18 cellular contexts compared by ENCODE assay signal in the genomic region with DNA sequence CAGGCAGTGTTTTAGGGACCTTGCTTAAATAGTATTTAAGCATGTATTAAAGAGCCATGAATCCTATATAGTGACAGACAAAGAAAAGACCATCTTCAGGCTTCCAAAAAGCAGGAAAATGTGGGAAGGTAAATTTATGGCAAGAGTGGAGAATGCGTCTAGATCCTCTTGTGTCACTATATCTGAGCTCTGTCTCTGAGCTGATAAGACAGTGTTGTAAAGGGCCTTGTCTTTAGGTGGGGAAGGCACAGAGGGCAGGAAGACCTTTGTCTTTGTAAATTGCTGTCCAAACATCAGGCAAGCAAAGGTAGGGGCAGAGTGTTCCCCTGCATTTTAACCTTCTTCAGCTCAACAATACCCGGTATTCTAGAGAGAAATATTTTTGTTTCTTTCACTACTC. TPM values are rescaled to one million over a fixed set of nuclear protein-coding genes. Genes with fewer than 3 reads are reported as not detected.
DNase-seq lines count a peak whose midpoint lies in the region; ATAC-seq and TF ChIP-seq lines count a peak whose summit lies in the region.
"Had no signal": no experiment of that assay in that cellular context is flagged by ENCODE, and none has a peak within 500 bp of the region (broad histone marks: within the 10 kb centered on the region; RNA-seq: fewer than 3 reads in every experiment).

No MANE protein-coding gene starts in this region.

- H4K5ac ChIP-seq in H9 (ENCODE audit: insufficient read length, low read depth, low read length), result no peak overlapping the region

- H3K18ac ChIP-seq in H9 (ENCODE audit: insufficient read length, low read depth, low read length), result no peak overlapping the region

- no peak overlapping the region for H3K56ac ChIP-seq in H9 (ENCODE audit: insufficient read length, low read depth, low read length)

- no peaks in the 10 kb centered on the region for H3K27me3 Mint-ChIP-seq in H9 (ENCODE audit: low read depth)
- H3K27me3 Mint-ChIP-seq: CD8-positive, alpha-beta memory T cell had no signal

- no peaks in the 10 kb centered on the region for H3K79me1 ChIP-seq in H9 (ENCODE audit: insufficient read depth, low read depth, low read length, poor library complexity, severe bottlenecking)

- no peak overlapping the region for H3K14ac ChIP-seq in H9 (ENCODE audit: insufficient read depth, low read length)

- H2BK5ac ChIP-seq in H9 (ENCODE audit: insufficient read length, low read length), result no peak overlapping the region

- peak overlapping the region; percentile 22 for H2AFZ ChIP-seq in H9 (ENCODE audit: low read length)

- H3K4me2 ChIP-seq in H9 (ENCODE audit: insufficient read depth, insufficient read length, low read length), result no peak overlapping the region
- H3K4me2 ChIP-seq: BLaER1 had no signal

- no peaks in the 10 kb centered on the region for H3K9me3 ChIP-seq in H9 (ENCODE audit: control insufficient read depth, low read depth, low read length)
- no peaks in the 10 kb centered on the region for H3K9me3 ChIP-seq in mucosa of descending colon
- H3K9me3 ChIP-seq: BLaER1 had no signal

- H3K36me3 Mint-ChIP-seq in H9 (ENCODE audit: insufficient read depth in 1 of 3, low read depth in 3 of 3), result no peaks in the 10 kb centered on the region; a peak in 2 of 7 replicates
- H3K36me3 Mint-ChIP-seq: CD8-positive, alpha-beta memory T cell had no signal

- no peak overlapping the region for H3K4me3 ChIP-seq in mucosa of descending colon
- H3K4me3 ChIP-seq: BLaER1, SJSA1 had no signal

- H3K4me1 ChIP-seq in H9 (ENCODE audit: insufficient read depth, low read length), result peaks cover 10% of the 10 kb centered on the region; the same call in 1 of the 2 replicates
- peaks cover 20% of the 10 kb centered on the region for H3K4me1 ChIP-seq in mucosa of descending colon (ENCODE audit: low read depth)
- H3K4me1 ChIP-seq: BLaER1, SJSA1 had no signal

- H3K27me3 ChIP-seq in H9 (ENCODE audit: insufficient read depth, low read length), result no peaks in the 10 kb centered on the region
- H3K27me3 ChIP-seq: BLaER1, SJSA1 had no signal

- H2BK20ac ChIP-seq in H9 (ENCODE audit: low read depth, low read length, poor library complexity, severe bottlenecking), result no peak overlapping the region

- H3K9ac ChIP-seq in H9 (ENCODE audit: extremely low read depth, insufficient read length, low read length), result no peak overlapping the region
- H3K9ac ChIP-seq: BLaER1 had no signal

- no peak overlapping the region for H3K27ac ChIP-seq in H9 (ENCODE audit: insufficient read length, low read depth, low read length)
- H3K27ac ChIP-seq in VCaP, result peak overlapping the region; percentile 16
- H3K27ac ChIP-seq: BLaER1, SJSA1 had no signal

- no peaks in the 10 kb centered on the region for H3K79me2 ChIP-seq in H9 (ENCODE audit: insufficient read depth, low read length)

- no peaks in the 10 kb centered on the region for H3K36me3 ChIP-seq in mucosa of descending colon (ENCODE audit: low read depth)
- H3K36me3 ChIP-seq: BLaER1, SJSA1 had no signal

- no peak overlapping the region for H2BK15ac ChIP-seq in H9 (ENCODE audit: low read depth, low read length)

- no peak overlapping the region for H3T11ph ChIP-seq in H9 (ENCODE audit: low read length)

- no peak overlapping the region for H3K4ac ChIP-seq in H9 (ENCODE audit: low read depth, low read length)

- H3K23me2 ChIP-seq in H9 (ENCODE audit: insufficient read length, low read depth, low read length, poor library complexity, severe bottlenecking), result no peaks in the 10 kb centered on the region

- H3K23ac ChIP-seq in H9 (ENCODE audit: insufficient read length, low read depth, low read length), result no peak overlapping the region

- in situ Hi-C loops in GM13977 (cut with MboI; ENCODE audit: low pct_unique_long_range_greater_than_20kb, low sequenced_read_pairs, unreplicated experiment), result no loop called here

- DNase-seq in NCI-H1417 (lab: John Stamatoyannopoulos, UW) (peak in 2 of 3 experiments; percentile 3 to 51), NCI-H1417 treated with DMSO at 0.1 percent for 48 hours (lab: John Stamatoyannopoulos, UW) (no peak), H9 (no peak), mucosa of descending colon (no peak), GM13977 (ENCODE audit: low spot score) (no peak)
- no peak for DNase-seq in activated CD4-positive, alpha-beta T cell treated with anti-CD3 and anti-CD28 coated beads, Interleukin-2, amount 50 U/mL, for 48 hours
- DNase-seq: 8988T; CD8-positive, alpha-beta memory T cell; DMS 273 treated with DMSO at 0.1 percent for 48 hours; H7; NCI-H1436; NCI-H2107; RPMI8226 had no signal

- peaks cover 8 to 13% of the 10 kb centered on the region in 2 experiments; a peak in 3 of 4 replicates for H3K4me1 Mint-ChIP-seq in H9
- H3K4me1 Mint-ChIP-seq: CD8-positive, alpha-beta memory T cell had no signal

- ATAC-seq in mucosa of descending colon, result peak; percentile 62
- no peak for ATAC-seq in GM18870 (IDR thresholded peaks at IDR 0.05; ENCODE audit: unreplicated experiment)

- intact Hi-C loops in mucosa of descending colon (cut with DNase I, micrococcal nuclease), result no loop called here

- TF ChIP-seq CTCF in H9 (conservative IDR thresholded peaks at IDR 0.05) (no peak), VCaP (conservative IDR thresholded peaks at IDR 0.05) (no peak), mucosa of descending colon (IDR thresholded peaks at IDR 0.05) (no peak), GM13977 (IDR thresholded peaks at IDR 0.05; ENCODE audit: extremely low read depth, insufficient read depth, missing control alignments) (no peak)

- H3K9me3 Mint-ChIP-seq in H9, result peaks cover 0 to 3% of the 10 kb centered on the region in 2 experiments; a peak in 2 of 5 replicates
- H3K9me3 Mint-ChIP-seq: CD8-positive, alpha-beta memory T cell had no signal

- H4K8ac ChIP-seq in H9 (replicated peaks; ENCODE audit: insufficient read length, low read depth, low read length), result no peak overlapping the region

- no peak overlapping the region for H2BK120ac ChIP-seq in H9 (ENCODE audit: low read depth, low read length, poor library complexity, severe bottlenecking)

- no peak overlapping the region for H2BK12ac ChIP-seq in H9 (ENCODE audit: insufficient read length, low read depth, low read length)

- no peak overlapping the region for H4K91ac ChIP-seq in H9 (ENCODE audit: insufficient read length, low read depth, low read length)

- no peak overlapping the region for H2AK5ac ChIP-seq in H9 (ENCODE audit: insufficient read length, low read length)

- H3K4me3 Mint-ChIP-seq in H9, result no peak overlapping the region
- H3K4me3 Mint-ChIP-seq: CD8-positive, alpha-beta memory T cell had no signal

- WGBS in H9 (ENCODE audit: extremely low coverage, insufficient read length, low lambda C conversion rate), result no CpG with 5 or more reads among the region's 2 CpGs

- H4K20me1 ChIP-seq in H9 (ENCODE audit: control insufficient read depth, insufficient read depth, insufficient read length), result no peaks in the 10 kb centered on the region
- H4K20me1 ChIP-seq: BLaER1 had no signal

- H3K27ac Mint-ChIP-seq in H9, result no peak overlapping the region
- H3K27ac Mint-ChIP-seq: CD8-positive, alpha-beta memory T cell had no signal

RNA-seq across cellular contexts. Expression of a gene that starts 33.8 kb away (rescaled TPM):
- total RNA-seq in H9 (2021) (9.6 and 9.9 TPM in 2 replicates), mucosa of descending colon (10 to 100 TPM; 33.7 to 77.0 (median 54.4) TPM)
- total RNA-seq: OCI-LY7 had no signal

Comparison
In these comparisons a context has a peak if more than half of its experiments do, and no peak if none do; other contexts are left out.
1. DNase-seq: peak in NCI-H1417 (2 of 3); none in NCI-H1417 treated with DMSO at 0.1 percent for 48 hours (single experiment), H9 (single experiment), mucosa of descending colon (0 of 3), activated CD4-positive, alpha-beta T cell treated with anti-CD3 and anti-CD28 coated beads, Interleukin-2, amount 50 U/mL, for 48 hours (0 of 2) and GM13977 (single experiment).